In genomic region chr22:36928826-36929535, GRCh38 we compare ENCODE assay signal across 1 cellular context.
A peak's percentile ranks its signal among the peaks of the same experiment; 100 is the strongest.
TF ChIP-seq lines count a peak whose summit lies in the region.

No MANE protein-coding gene starts in this region.

TF ChIP-seq in GM12878, 131 proteins besides CTCF, POLR2A, EP300 and RAD21:
- TF ChIP-seq, protein P1, sequence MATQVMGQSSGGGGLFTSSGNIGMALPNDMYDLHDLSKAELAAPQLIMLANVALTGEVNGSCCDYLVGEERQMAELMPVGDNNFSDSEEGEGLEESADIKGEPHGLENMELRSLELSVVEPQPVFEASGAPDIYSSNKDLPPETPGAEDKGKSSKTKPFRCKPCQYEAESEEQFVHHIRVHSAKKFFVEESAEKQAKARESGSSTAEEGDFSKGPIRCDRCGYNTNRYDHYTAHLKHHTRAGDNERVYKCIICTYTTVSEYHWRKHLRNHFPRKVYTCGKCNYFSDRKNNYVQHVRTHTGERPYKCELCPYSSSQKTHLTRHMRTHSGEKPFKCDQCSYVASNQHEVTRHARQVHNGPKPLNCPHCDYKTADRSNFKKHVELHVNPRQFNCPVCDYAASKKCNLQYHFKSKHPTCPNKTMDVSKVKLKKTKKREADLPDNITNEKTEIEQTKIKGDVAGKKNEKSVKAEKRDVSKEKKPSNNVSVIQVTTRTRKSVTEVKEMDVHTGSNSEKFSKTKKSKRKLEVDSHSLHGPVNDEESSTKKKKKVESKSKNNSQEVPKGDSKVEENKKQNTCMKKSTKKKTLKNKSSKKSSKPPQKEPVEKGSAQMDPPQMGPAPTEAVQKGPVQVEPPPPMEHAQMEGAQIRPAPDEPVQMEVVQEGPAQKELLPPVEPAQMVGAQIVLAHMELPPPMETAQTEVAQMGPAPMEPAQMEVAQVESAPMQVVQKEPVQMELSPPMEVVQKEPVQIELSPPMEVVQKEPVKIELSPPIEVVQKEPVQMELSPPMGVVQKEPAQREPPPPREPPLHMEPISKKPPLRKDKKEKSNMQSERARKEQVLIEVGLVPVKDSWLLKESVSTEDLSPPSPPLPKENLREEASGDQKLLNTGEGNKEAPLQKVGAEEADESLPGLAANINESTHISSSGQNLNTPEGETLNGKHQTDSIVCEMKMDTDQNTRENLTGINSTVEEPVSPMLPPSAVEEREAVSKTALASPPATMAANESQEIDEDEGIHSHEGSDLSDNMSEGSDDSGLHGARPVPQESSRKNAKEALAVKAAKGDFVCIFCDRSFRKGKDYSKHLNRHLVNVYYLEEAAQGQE (IDR thresholded peaks at IDR 0.05; ENCODE audit: low read depth, low read length), result no peak
- TF ChIP-seq POLR2AphosphoS5 (IDR thresholded peaks at IDR 0.05; ENCODE audit: low read length), result 0 out of 2 replicates have a peak, but pooled peaks have one; percentile 41
